10 cellular contexts compared by ENCODE assay signal in the genomic region with DNA sequence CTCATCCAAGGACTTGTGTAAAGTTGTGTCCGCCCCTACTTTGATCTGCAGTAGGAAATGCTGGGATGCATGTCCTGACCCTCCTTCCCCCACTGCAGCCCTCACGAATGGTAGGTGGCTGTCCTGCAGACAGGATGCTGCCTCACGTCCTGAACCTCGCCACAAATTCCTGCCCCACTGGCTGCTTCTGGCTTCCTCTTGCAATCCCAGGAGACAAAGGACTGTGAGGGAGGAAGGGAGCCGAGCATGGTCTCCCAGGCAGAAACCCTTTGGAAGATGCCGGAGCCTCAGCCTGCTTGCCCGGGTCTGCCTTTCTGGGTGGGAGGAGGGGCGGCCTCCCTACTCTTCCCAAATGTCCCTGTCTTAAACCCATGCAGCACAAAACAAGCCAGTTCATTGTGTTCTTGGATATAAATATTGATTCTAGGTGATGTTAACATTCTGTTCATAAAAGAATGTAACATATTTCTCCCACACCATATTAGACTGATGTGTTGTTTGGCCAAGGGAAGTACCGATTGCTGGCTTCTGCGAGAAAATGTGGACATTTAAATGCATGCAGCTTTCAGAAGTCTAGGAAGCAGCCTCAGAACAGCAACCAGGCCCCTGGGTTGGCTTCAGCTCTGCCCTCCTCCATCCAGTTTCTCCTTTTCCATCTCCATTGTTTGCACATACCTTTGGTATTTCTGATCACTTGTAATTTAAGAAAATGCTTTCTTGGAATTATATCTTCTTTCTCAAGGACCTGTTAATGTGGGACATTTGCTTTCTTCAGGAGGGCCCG.
A peak's percentile ranks its signal among the peaks of the same experiment; 100 is the strongest.
DNase-seq lines count a peak whose midpoint lies in the region; ATAC-seq and TF ChIP-seq lines count a peak whose summit lies in the region.
"Had no signal": no experiment of that assay in that cellular context is flagged by ENCODE, and none has a peak within 500 bp of the region (broad histone marks: within the 10 kb centered on the region; RNA-seq: fewer than 3 reads in every experiment).

No MANE protein-coding gene starts in this region.

- in situ Hi-C loops in KBM-7 (cut with MboI; ENCODE audit: low pct_unique_long_range_greater_than_20kb, low sequenced_read_pairs): loop anchor here (25.0 kb wide), 1 partner anchor 309 kb away; no protein-coding TSS in a partner anchor

- no peaks in the 10 kb centered on the region for H4K20me1 ChIP-seq in PC-3 (ENCODE audit: low read length)

- TF ChIP-seq CTCF in testis (IDR thresholded peaks at IDR 0.05) (no peak), ovary (IDR thresholded peaks at IDR 0.05) (no peak), WERI-Rb-1 (IDR thresholded peaks at IDR 0.05; ENCODE audit: low read depth, low read length) (no peak), PC-3 (conservative IDR thresholded peaks at IDR 0.05; ENCODE audit: low read depth, low read length) (no peak)

- no peak for ATAC-seq in PC-3

- H3K4me3 ChIP-seq in testis: peak overlapping the region in 1 of 2 donors; percentile 11
- no peak overlapping the region for H3K4me3 ChIP-seq in ovary
- no peak overlapping the region for H3K4me3 ChIP-seq in WERI-Rb-1 (ENCODE audit: low read depth, low read length)
- H3K4me3 ChIP-seq in PC-3 (ENCODE audit: low read length): no peak overlapping the region
- H3K4me3 ChIP-seq: PC-9 had no signal

- no peak overlapping the region for H3K9ac ChIP-seq in PC-3 (ENCODE audit: low read length)

- TF ChIP-seq EP300 in ovary (IDR thresholded peaks at IDR 0.05): no peak

- H3K9me2 ChIP-seq in PC-3 (replicated peaks; ENCODE audit: low read length): no peaks in the 10 kb centered on the region

- no peaks in the 10 kb centered on the region for H3K79me2 ChIP-seq in PC-3 (ENCODE audit: low read length)

- POLR2A ChIA-PET in PC-3 (lab: Charles Lee; ENCODE audit: unreplicated experiment): no interaction called here

- intact Hi-C loops in testis (cut with DNase I; ENCODE audit: low total_unique reads): loop anchor here (10.0 kb wide), 1 partner anchor 71 kb away; a partner anchor contains a TSS
- intact Hi-C loops in ovary (cut with DNase I): loop anchor here in 3 of 4 donors (5.0 to 10.0 kb wide), 3 partner anchors 46 to 721 kb away; no protein-coding TSS in a partner anchor
- intact Hi-C loops in PC-3 (cut with micrococcal nuclease): loop anchor here (1.0 to 10.0 kb wide), 2 partner anchors 71 to 377 kb away; a partner anchor contains a TSS

- peak; percentile 46 for DNase-seq in KBM-7
- DNase-seq in dermis blood vessel endothelial cell: peak; percentile 87
- DNase-seq in lung microvascular endothelial cell (ENCODE audit: low read depth in 2 of 2): peak; percentile 80 to 95
- no peak for DNase-seq in testis
- no peak for DNase-seq in ovary
- DNase-seq in foreskin melanocyte: no peak
- no peak for DNase-seq in WERI-Rb-1
- no peak for DNase-seq in PC-3
- DNase-seq: NCI-H1417 treated with DMSO at 0.1 percent for 48 hours had no signal

- H3F3A ChIP-seq in PC-3 (ENCODE audit: low read length, unreplicated experiment): no peaks in the 10 kb centered on the region

- H3K27ac ChIP-seq in testis (peak overlapping the region; percentile 67 to 80), ovary (peak overlapping the region in 1 of 2 donors; percentile 77), WERI-Rb-1 (no peak overlapping the region), PC-3 (ENCODE audit: low read length) (no peak overlapping the region)
- H3K27ac ChIP-seq: PC-9 had no signal

- no TSS peak for BruUV-seq in PC-3 (replicated peaks; lab: Mats Ljungman, UMichigan)

- no peak overlapping the region for H3K4me2 ChIP-seq in PC-3 (ENCODE audit: low read length)

- TF ChIP-seq POLR2A in testis (IDR thresholded peaks at IDR 0.05): no peak
- TF ChIP-seq POLR2A in ovary (IDR thresholded peaks at IDR 0.05): no peak

- H3K4me1 ChIP-seq in testis (peaks cover 46% of the 10 kb centered on the region), ovary (ENCODE audit: insufficient read depth) (peaks cover 11% of the 10 kb centered on the region), PC-3 (ENCODE audit: insufficient read depth, low read length) (no peaks in the 10 kb centered on the region; the same call in 1 of the 2 replicates)

- H3K9me3 ChIP-seq in testis (no peaks in the 10 kb centered on the region), ovary (no peaks in the 10 kb centered on the region), WERI-Rb-1 (ENCODE audit: severe bottlenecking) (no peaks in the 10 kb centered on the region), PC-3 (ENCODE audit: low read length) (no peaks in the 10 kb centered on the region)

- H3K36me3 ChIP-seq in testis (ENCODE audit: low read depth, missing control alignments) (no peaks in the 10 kb centered on the region), ovary (no peaks in the 10 kb centered on the region), WERI-Rb-1 (no peaks in the 10 kb centered on the region), PC-3 (ENCODE audit: low read depth, low read length) (no peaks in the 10 kb centered on the region)

- H2AFZ ChIP-seq in PC-3 (ENCODE audit: low read length): no peak overlapping the region
- H2AFZ ChIP-seq: PC-9 had no signal

- no peaks in the 10 kb centered on the region for H3K27me3 ChIP-seq in testis
- no peaks in the 10 kb centered on the region for H3K27me3 ChIP-seq in ovary
- no peaks in the 10 kb centered on the region for H3K27me3 ChIP-seq in WERI-Rb-1 (ENCODE audit: insufficient read depth, low read depth, severe bottlenecking)
- no peaks in the 10 kb centered on the region for H3K27me3 ChIP-seq in PC-3 (ENCODE audit: low read length)

- WGBS in testis, 2 donors: 25 to 30% methylated on average over 7 to 11 of the region's 11 CpGs
- 39 to 56% (median 46%) methylated on average over 11 of the region's 11 CpGs for WGBS in ovary, 3 donors

- CTCF ChIA-PET in PC-3 (lab: Charles Lee): interaction anchor here (0.7 to 1.3 kb wide), 3 partner anchors 14 to 389 kb away, joined by 3 to 7 read pairs (median 5); no protein-coding TSS in a partner anchor

Comparison
In these comparisons a context has a peak if more than half of its experiments do, and no peak if none do; other contexts are left out.
1. DNase-seq: peak in KBM-7 (single experiment), dermis blood vessel endothelial cell (single experiment) and lung microvascular endothelial cell (2 of 2); none in testis (single experiment), ovary (0 of 5), foreskin melanocyte (single experiment), WERI-Rb-1 (single experiment) and PC-3 (single experiment).
2. H3K27ac ChIP-seq: peak in testis (2 of 2); none in WERI-Rb-1 (single experiment) and PC-3 (single experiment).